ENCODE assay signal across 21 cellular contexts in genomic region chr4:5962416-5962815, GRCh38.
DNase-seq lines count a peak whose midpoint lies in the region; ATAC-seq lines count a peak whose summit lies in the region.
"Had no signal": no experiment of that assay in that cellular context is flagged by ENCODE, and none has a peak within 500 bp of the region (broad histone marks: within the 10 kb centered on the region; RNA-seq: fewer than 3 reads in every experiment).

No MANE protein-coding gene starts in this region.

- DNase-seq in NCI-H146 (lab: John Stamatoyannopoulos, UW) (peak; percentile 22), NCI-H146 treated with DMSO at 0.1 percent for 48 hours (lab: John Stamatoyannopoulos, UW; ENCODE audit: unreplicated experiment) (no peak), NCI-H524 (lab: John Stamatoyannopoulos, UW) (peak; percentile 65 to 76), ecto neural progenitor cell (ENCODE audit: low spot score) (peak; percentile 47), retina (peak; percentile 36), NCI-H2171 (lab: John Stamatoyannopoulos, UW) (no peak)
- DNase-seq: AML-193; Calu3; CD8-positive, alpha-beta T cell; DMS79; GM23248; Kasumi-1; NCI-H1417 treated with DMSO at 0.1 percent for 48 hours; NCI-H1930; NCI-H2227 treated with DMSO at 0.1 percent for 48 hours; NCI-H510A; OCI-M1; SJCRH30; T-helper 1 cell had no signal

- ATAC-seq in HG03439 (IDR thresholded peaks at IDR 0.05; ENCODE audit: unreplicated experiment) (no peak), HG02759 (IDR thresholded peaks at IDR 0.05; ENCODE audit: unreplicated experiment) (no peak)
- ATAC-seq: CD8-positive, alpha-beta T cell had no signal

Comparison
In these comparisons a context has a peak if more than half of its experiments do, and no peak if none do; other contexts are left out.
1. DNase-seq: peak in NCI-H146 (single experiment), NCI-H524 (2 of 2), ecto neural progenitor cell (single experiment) and retina (single experiment); none in NCI-H146 treated with DMSO at 0.1 percent for 48 hours (single experiment) and NCI-H2171 (single experiment).